ENCODE assay signal across 20 cellular contexts in genomic region chr2:240125749-240126148, GRCh38. TPM values are rescaled to one million over a fixed set of nuclear protein-coding genes. Genes with fewer than 3 reads are reported as not detected.
"Had no signal": no experiment of that assay in that cellular context is flagged by ENCODE, and none has a peak within 500 bp of the region (broad histone marks: within the 10 kb centered on the region; RNA-seq: fewer than 3 reads in every experiment).

No MANE protein-coding gene starts in this region.

- H3K9me3 Mint-ChIP-seq: activated naive CD4-positive, alpha-beta T cell treated with anti-CD3 and anti-CD28 coated beads, Interleukin-2, amount 50 U/mL, for 72 hours; brain; dendritic cell treated with granulocyte-macrophage colony-stimulating factor and Interleukin-4, amounts not matched to agents 40 ng/mL and 50 ng/mL, for 4 days; endodermal cell had no signal

- H3K27me3 Mint-ChIP-seq: brain had no signal

- H3K27ac ChIP-seq: parathyroid adenoma, transverse colon had no signal

- H3K27ac Mint-ChIP-seq: brain; dendritic cell treated with granulocyte-macrophage colony-stimulating factor and Interleukin-4, amounts not matched to agents 40 ng/mL and 50 ng/mL, for 4 days; endodermal cell had no signal

- H3K27me3 ChIP-seq: transverse colon had no signal

- H3K4me1 ChIP-seq: parathyroid adenoma, transverse colon had no signal

- ATAC-seq: activated naive CD4-positive, alpha-beta T cell treated with anti-CD3 and anti-CD28 coated beads, Interleukin-2, amount 50 U/mL, for 72 hours; left colon had no signal

- H3K4me1 Mint-ChIP-seq: brain, endodermal cell had no signal

- H3K9me3 ChIP-seq: transverse colon had no signal

- H3K4me3 Mint-ChIP-seq: brain; dendritic cell treated with granulocyte-macrophage colony-stimulating factor and Interleukin-4, amounts not matched to agents 40 ng/mL and 50 ng/mL, for 4 days; endodermal cell had no signal

- DNase-seq: activated CD4-positive, alpha-beta T cell treated with anti-CD3 and anti-CD28 coated beads, Interleukin-2, amount 50 U/mL, for 4 hours; activated CD4-positive, CD25-positive, alpha-beta regulatory T cell treated with anti-CD3 and anti-CD28 coated beads, Interleukin-2, amount 50 U/mL, for 72 hours; amygdala; left colon; midbrain; SIG-M5; stimulated activated CD4-positive, alpha-beta T cell treated with anti-CD3 and anti-CD28 coated beads, Interleukin-15, amount 100 ng/mL, for 24 hours; stimulated activated CD4-positive, alpha-beta T cell treated with anti-CD3 and anti-CD28 coated beads, Interleukin-4, amount 100 ng/mL, for 1 hour; stimulated activated naive CD4-positive, alpha-beta T cell; substantia nigra; transverse colon had no signal

- H3K4me3 ChIP-seq: transverse colon had no signal

RNA-seq across cellular contexts. Expression of gene OTOS, which starts 14.7 kb away (rescaled TPM):
- total RNA-seq: activated naive CD4-positive, alpha-beta T cell treated with anti-CD3 and anti-CD28 coated beads, Interleukin-2, amount 50 U/mL, for 72 hours; endodermal cell; epithelial cell of proximal tubule; left colon; lung microvascular endothelial cell; renal cortical epithelial cell; T-helper 1 cell treated with Interleukin-12 subunit alpha and Interleukin-12 subunit beta and Interleukin-4 antibody, amounts not matched to agents 30 ng/mL and 1 ng/mL, for 36 hours; transverse colon had no signal
